17 cellular contexts compared by ENCODE assay signal in the genomic region with DNA sequence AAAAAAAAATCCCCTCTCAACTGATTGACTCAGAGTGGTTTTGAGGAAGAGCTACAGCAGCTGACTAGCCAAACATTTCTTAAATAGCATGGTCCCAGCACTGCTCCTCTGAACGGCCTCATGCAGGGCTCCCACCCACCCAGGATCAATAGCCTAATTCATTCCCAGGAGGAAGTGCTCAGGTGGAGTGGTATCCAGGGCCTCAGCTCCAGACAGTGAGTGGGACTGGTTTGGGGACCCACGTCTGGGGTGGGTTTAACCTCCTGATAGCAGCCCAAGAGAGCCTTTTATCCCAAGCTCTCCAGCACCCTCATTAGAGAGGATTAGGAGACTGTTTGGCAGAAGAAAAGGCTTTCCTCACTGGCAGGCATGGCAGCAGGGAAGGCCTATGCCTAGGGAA.
"Had no signal": no experiment of that assay in that cellular context is flagged by ENCODE, and none has a peak within 500 bp of the region (broad histone marks: within the 10 kb centered on the region; RNA-seq: fewer than 3 reads in every experiment).

No MANE protein-coding gene starts in this region.

- H3K4me3 ChIP-seq: cardiac muscle cell, hepatocyte, left ventricle myocardium inferior, thyroid gland had no signal

- H3K4me1 ChIP-seq: foreskin keratinocyte, left ventricle myocardium inferior, thyroid gland had no signal

- H3K4me1 Mint-ChIP-seq: activated B cell treated with CpG ODN at 0.5 μM for 24 hours; activated naive CD8-positive, alpha-beta T cell treated with anti-CD3 and anti-CD28 coated beads for 36 hours; endodermal cell had no signal

- H3K27me3 ChIP-seq: cardiac muscle cell, thyroid gland had no signal

- H3K4me2 ChIP-seq: hepatocyte, SK-N-SH had no signal

- H3K36me3 ChIP-seq: cardiac muscle cell, left ventricle myocardium inferior, thyroid gland had no signal

- DNase-seq: activated B cell treated with CpG ODN at 0.5 μM for 24 hours; activated CD4-positive, alpha-beta T cell treated with anti-CD3 and anti-CD28 coated beads for 48 hours; activated CD8-positive, alpha-beta T cell treated with anti-CD3 and anti-CD28 coated beads, Interleukin-2, amount 10 ng/mL, durations not matched to agents 7 days and 5 days; activated naive CD8-positive, alpha-beta T cell treated with anti-CD3 and anti-CD28 coated beads for 36 hours; amniotic stem cell; endodermal cell; foreskin keratinocyte; left ventricle myocardium inferior; retina; SHP77 treated with DMSO at 0.1 percent for 48 hours; SK-N-SH; stimulated activated CD4-positive, alpha-beta T cell treated with anti-CD3 and anti-CD28 coated beads, Interleukin-2, amount 100 ng/mL, for 24 hours; stimulated activated naive CD4-positive, alpha-beta T cell treated with Interleukin-2 at 50 U/mL for 16 hours; thyroid gland had no signal

- H3K9me3 ChIP-seq: SK-N-SH, thyroid gland had no signal

- H2AFZ ChIP-seq: hepatocyte had no signal

- H3K79me2 ChIP-seq: hepatocyte had no signal

- H3K9ac ChIP-seq: SK-N-SH had no signal

- H3K9me3 Mint-ChIP-seq: endodermal cell had no signal

- H3K27ac Mint-ChIP-seq: activated B cell treated with CpG ODN at 0.5 μM for 24 hours; activated CD8-positive, alpha-beta T cell treated with anti-CD3 and anti-CD28 coated beads, Interleukin-2, amount 10 ng/mL, durations not matched to agents 7 days and 5 days; activated naive CD8-positive, alpha-beta T cell treated with anti-CD3 and anti-CD28 coated beads for 36 hours; activated T-helper 1 cell treated with anti-CD3 and anti-CD28 coated beads, Interleukin-12 subunit alpha, Interleukin-12 subunit beta, Interleukin-2, Interleukin-4 antibody, amounts not matched to agents 30 ng/mL and 10 ng/mL and 1 ng/mL, durations not matched to agents 14 hours and 24 hours and 36 hours; endodermal cell had no signal

- H3K36me3 Mint-ChIP-seq: activated naive CD8-positive, alpha-beta T cell treated with anti-CD3 and anti-CD28 coated beads for 36 hours had no signal

- H3K27ac ChIP-seq: cardiac muscle cell, foreskin keratinocyte, hepatocyte, left ventricle myocardium inferior, thyroid gland had no signal

- H3K4me3 Mint-ChIP-seq: activated B cell treated with CpG ODN at 0.5 μM for 24 hours; activated CD8-positive, alpha-beta T cell treated with anti-CD3 and anti-CD28 coated beads, Interleukin-2, amount 10 ng/mL, durations not matched to agents 7 days and 5 days; activated naive CD8-positive, alpha-beta T cell treated with anti-CD3 and anti-CD28 coated beads for 36 hours; activated T-helper 1 cell treated with anti-CD3 and anti-CD28 coated beads, Interleukin-12 subunit alpha, Interleukin-12 subunit beta, Interleukin-2, Interleukin-4 antibody, amounts not matched to agents 30 ng/mL and 10 ng/mL and 1 ng/mL, durations not matched to agents 14 hours and 24 hours and 36 hours; endodermal cell had no signal
